ENCODE assay signal across 27 cellular contexts in genomic region chr18:63888473-63889190, GRCh38. TPM values are rescaled to one million over a fixed set of nuclear protein-coding genes. Genes with fewer than 3 reads are reported as not detected.
DNase-seq lines count a peak whose midpoint lies in the region; ATAC-seq lines count a peak whose summit lies in the region.
"Had no signal": no experiment of that assay in that cellular context is flagged by ENCODE, and none has a peak within 500 bp of the region (broad histone marks: within the 10 kb centered on the region; RNA-seq: fewer than 3 reads in every experiment).

No MANE protein-coding gene starts in this region.

- H3K79me2 ChIP-seq in trophoblast cell (ENCODE audit: control insufficient read depth, insufficient read depth, low read length, poor library complexity): no peaks in the 10 kb centered on the region

- H3K36me3 ChIP-seq in trophoblast cell (ENCODE audit: control insufficient read depth in 1 of 2, insufficient read depth in 2 of 2, low read length in 2 of 2): no peaks in the 10 kb centered on the region
- H3K36me3 ChIP-seq: left lung, spleen, stomach, upper lobe of left lung had no signal

- H3K4ac ChIP-seq in trophoblast cell (ENCODE audit: low read depth, low read length): no peak overlapping the region

- H2BK5ac ChIP-seq in trophoblast cell (ENCODE audit: low read depth, low read length, poor library complexity): no peak overlapping the region

- H2BK12ac ChIP-seq in trophoblast cell (ENCODE audit: low read length): no peak overlapping the region

- no peaks in the 10 kb centered on the region for H3K27me3 ChIP-seq in trophoblast cell (ENCODE audit: insufficient read depth, low read length)
- H3K27me3 ChIP-seq: left lung, stomach, upper lobe of left lung had no signal

- H3K4me2 ChIP-seq in trophoblast cell (ENCODE audit: low read length): no peak overlapping the region

- DNase-seq in GM03348 (ENCODE audit: low spot score): peak; percentile 29
- DNase-seq in MV-4-11 (lab: John Stamatoyannopoulos, UW): peak; percentile 29
- peak; percentile 43 to 97 for DNase-seq in trophoblast cell
- no peak for DNase-seq in NCI-H187 (lab: John Stamatoyannopoulos, UW)
- no peak for DNase-seq in GDM1 (lab: John Stamatoyannopoulos, UW)
- DNase-seq: activated CD8-positive, alpha-beta T cell treated with anti-CD3 and anti-CD28 coated beads, Interleukin-2, amount 10 ng/mL, durations not matched to agents 7 days and 5 days; activated naive CD4-positive, alpha-beta T cell treated with anti-CD3 and anti-CD28 coated beads for 36 hours; activated T-cell treated with anti-CD3 and anti-CD28 coated beads, Interleukin-2, amount 50 U/mL, for 1 hour; anterior cingulate cortex; central memory CD4-positive, alpha-beta T cell; COR-L47; dorsolateral prefrontal cortex; head of caudate nucleus; left lung; NCI-H1048; NCI-H2081 treated with DMSO at 0.1 percent for 48 hours; NCI-H446 treated with DMSO at 0.1 percent for 48 hours; RPMI8226; spleen; stimulated activated CD4-positive, alpha-beta T cell treated with anti-CD3 and anti-CD28 coated beads, Interleukin-4, amount 100 ng/mL, for 24 hours; stomach; upper lobe of left lung had no signal

- H2AFZ ChIP-seq in trophoblast cell (ENCODE audit: insufficient read depth, low read length, poor library complexity): no peak overlapping the region

- no peak overlapping the region for H2AK5ac ChIP-seq in trophoblast cell (ENCODE audit: low read length)

- H3K18ac ChIP-seq in trophoblast cell (ENCODE audit: low read length): no peak overlapping the region

- H3K27ac ChIP-seq in trophoblast cell (ENCODE audit: low read depth, low read length): no peak overlapping the region
- H3K27ac ChIP-seq: dorsolateral prefrontal cortex, stomach, upper lobe of left lung had no signal

- no peak overlapping the region for H3K23ac ChIP-seq in trophoblast cell (ENCODE audit: low read length)

- no peak overlapping the region for H3K14ac ChIP-seq in trophoblast cell (ENCODE audit: low read length)

- H3K9ac ChIP-seq in trophoblast cell (ENCODE audit: low read length): no peak overlapping the region

- H3K4me3 ChIP-seq in trophoblast cell (ENCODE audit: low read depth, low read length): no peak overlapping the region
- H3K4me3 ChIP-seq: dorsolateral prefrontal cortex, left lung, spleen, stomach, upper lobe of left lung had no signal

- WGBS in trophoblast cell (ENCODE audit: extremely low coverage, insufficient coverage, insufficient read length): no CpG with 5 or more reads among the region's 1 CpG

- no peaks in the 10 kb centered on the region for H3K9me3 ChIP-seq in trophoblast cell (ENCODE audit: insufficient read depth, low read depth, low read length)
- H3K9me3 ChIP-seq: left lung, spleen, stomach, upper lobe of left lung had no signal

- no peaks in the 10 kb centered on the region for H3K4me1 ChIP-seq in trophoblast cell (ENCODE audit: control insufficient read depth in 1 of 2, insufficient read depth in 2 of 2, low read length in 2 of 2)
- H3K4me1 ChIP-seq: stomach had no signal

- no peak overlapping the region for H4K12ac ChIP-seq in trophoblast cell (ENCODE audit: low read depth, low read length)

- H4K8ac ChIP-seq in trophoblast cell (ENCODE audit: low read depth, low read length): no peak overlapping the region

- no peak overlapping the region for H2BK120ac ChIP-seq in trophoblast cell (ENCODE audit: insufficient read depth, low read length, poor library complexity)

- no peaks in the 10 kb centered on the region for H3K79me1 ChIP-seq in trophoblast cell (ENCODE audit: low read length)

- ATAC-seq in esophagus mucosa: peak; percentile 67
- no peak for ATAC-seq in GM21619 (IDR thresholded peaks at IDR 0.05; ENCODE audit: unreplicated experiment)
- ATAC-seq: activated CD4-positive, CD25-positive, alpha-beta regulatory T cell treated with anti-CD3 and anti-CD28 coated beads, Interleukin-2, amount 50 U/mL, for 24 hours; activated CD8-positive, alpha-beta T cell treated with anti-CD3 and anti-CD28 coated beads, Interleukin-2, amount 10 ng/mL, durations not matched to agents 7 days and 5 days; left lung; SK-N-SH treated with all-trans-retinoic acid at 6 μM for 48 hours had no signal

- H4K91ac ChIP-seq in trophoblast cell (ENCODE audit: low read depth, low read length): no peak overlapping the region

RNA-seq across cellular contexts. Expression of gene SERPINB2, which starts 1.1 kb away (rescaled TPM):
- total RNA-seq in esophagus mucosa: 139 TPM
- 0.76 and 0.83 TPM in 2 replicates for polyA plus RNA-seq in trophoblast cell (2013)
- total RNA-seq: activated CD8-positive, alpha-beta T cell treated with anti-CD3 and anti-CD28 coated beads, Interleukin-2, amount 10 ng/mL, durations not matched to agents 7 days and 5 days; activated naive CD4-positive, alpha-beta T cell treated with anti-CD3 and anti-CD28 coated beads for 36 hours; renal cortical epithelial cell had no signal

RNA-seq across cellular contexts. Expression of gene SERPINB10, which starts 19.1 kb away (rescaled TPM):
- total RNA-seq in esophagus mucosa: 0.36 TPM
- polyA plus RNA-seq in trophoblast cell (2013): not detected in 2 replicates
- total RNA-seq: activated CD8-positive, alpha-beta T cell treated with anti-CD3 and anti-CD28 coated beads, Interleukin-2, amount 10 ng/mL, durations not matched to agents 7 days and 5 days; activated naive CD4-positive, alpha-beta T cell treated with anti-CD3 and anti-CD28 coated beads for 36 hours; renal cortical epithelial cell had no signal

Comparison
In these comparisons a context has a peak if more than half of its experiments do, and no peak if none do; other contexts are left out.
1. DNase-seq: peak in GM03348 (single experiment), MV-4-11 (single experiment) and trophoblast cell (2 of 2); none in NCI-H187 (0 of 2) and GDM1 (single experiment).